1 cellular context compared by ENCODE assay signal in the genomic region with DNA sequence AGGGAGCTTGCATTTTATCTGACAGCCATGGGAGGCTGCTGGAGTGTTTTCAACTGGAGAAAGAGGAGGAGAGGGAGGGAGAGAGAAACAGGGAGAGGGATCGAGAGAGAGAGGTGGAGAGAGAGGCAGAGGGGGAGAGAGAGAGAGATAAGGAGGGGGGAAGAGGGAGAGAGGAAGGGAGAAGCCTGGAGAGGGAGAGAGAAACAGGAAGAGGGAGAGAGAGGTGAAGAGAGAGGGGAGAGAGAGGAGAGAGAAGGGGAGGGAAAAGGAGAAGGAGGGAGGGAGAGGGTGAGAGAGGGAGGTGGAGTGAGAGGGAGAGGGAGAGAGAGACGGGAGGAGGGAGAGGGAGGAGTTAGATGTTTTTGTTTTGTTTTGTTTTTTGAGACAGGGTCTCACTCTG.
TF ChIP-seq lines count a peak whose summit lies in the region.

No MANE protein-coding gene starts in this region.

TF ChIP-seq in HCT116, 20 proteins besides CTCF, POLR2A, EP300 and RAD21 (continued from another document):
- TF ChIP-seq YY1 (IDR thresholded peaks at IDR 0.05; ENCODE audit: extremely low read depth, insufficient replicate concordance, low read depth, low read length) (no peak), CEBPB (IDR thresholded peaks at IDR 0.05; ENCODE audit: low read depth) (no peak), SP1 (IDR thresholded peaks at IDR 0.05; ENCODE audit: low read depth) (no peak), ZNF274 (IDR thresholded peaks at IDR 0.05; ENCODE audit: low read depth, low read length) (no peak), FOSL1 (IDR thresholded peaks at IDR 0.05; ENCODE audit: low read depth) (no peak), CBX3 (IDR thresholded peaks at IDR 0.05; ENCODE audit: low read depth) (no peak), EGR1 (IDR thresholded peaks at IDR 0.05; ENCODE audit: low read depth) (no peak), EZH2 (IDR thresholded peaks at IDR 0.05) (no peak), ZFX (IDR thresholded peaks at IDR 0.05) (no peak)
- TF ChIP-seq, protein P1, sequence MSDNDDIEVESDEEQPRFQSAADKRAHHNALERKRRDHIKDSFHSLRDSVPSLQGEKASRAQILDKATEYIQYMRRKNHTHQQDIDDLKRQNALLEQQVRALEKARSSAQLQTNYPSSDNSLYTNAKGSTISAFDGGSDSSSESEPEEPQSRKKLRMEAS (IDR thresholded peaks at IDR 0.05): no peak
- TF ChIP-seq, protein P2, sequence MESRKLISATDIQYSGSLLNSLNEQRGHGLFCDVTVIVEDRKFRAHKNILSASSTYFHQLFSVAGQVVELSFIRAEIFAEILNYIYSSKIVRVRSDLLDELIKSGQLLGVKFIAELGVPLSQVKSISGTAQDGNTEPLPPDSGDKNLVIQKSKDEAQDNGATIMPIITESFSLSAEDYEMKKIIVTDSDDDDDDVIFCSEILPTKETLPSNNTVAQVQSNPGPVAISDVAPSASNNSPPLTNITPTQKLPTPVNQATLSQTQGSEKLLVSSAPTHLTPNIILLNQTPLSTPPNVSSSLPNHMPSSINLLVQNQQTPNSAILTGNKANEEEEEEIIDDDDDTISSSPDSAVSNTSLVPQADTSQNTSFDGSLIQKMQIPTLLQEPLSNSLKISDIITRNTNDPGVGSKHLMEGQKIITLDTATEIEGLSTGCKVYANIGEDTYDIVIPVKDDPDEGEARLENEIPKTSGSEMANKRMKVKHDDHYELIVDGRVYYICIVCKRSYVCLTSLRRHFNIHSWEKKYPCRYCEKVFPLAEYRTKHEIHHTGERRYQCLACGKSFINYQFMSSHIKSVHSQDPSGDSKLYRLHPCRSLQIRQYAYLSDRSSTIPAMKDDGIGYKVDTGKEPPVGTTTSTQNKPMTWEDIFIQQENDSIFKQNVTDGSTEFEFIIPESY (IDR thresholded peaks at IDR 0.05; ENCODE audit: extremely low read depth, insufficient replicate concordance, low read length): no peak
TF ChIP-seq in HCT116: peak in this region for 0.
